24 cellular contexts compared by ENCODE assay signal in the genomic region with DNA sequence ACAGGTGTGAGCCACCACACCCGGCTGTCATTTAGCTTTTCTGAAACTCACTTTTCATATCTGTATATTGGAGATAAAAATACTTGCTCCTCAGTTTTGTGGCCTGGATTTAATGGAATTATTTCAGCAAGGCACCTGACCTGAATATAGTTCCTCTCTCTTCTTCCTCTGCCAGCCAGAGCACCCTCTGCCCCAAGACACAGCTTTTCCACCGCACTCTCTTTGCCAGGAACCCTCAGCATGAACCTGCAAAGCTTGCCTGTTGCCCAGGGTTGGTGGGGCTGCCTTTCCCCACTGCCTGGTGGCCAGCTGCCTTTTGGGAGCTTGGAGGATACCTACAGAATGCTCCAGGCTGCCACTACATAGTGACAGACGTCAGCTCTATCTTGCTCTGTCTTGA. TPM values are rescaled to one million over a fixed set of nuclear protein-coding genes. Genes with fewer than 3 reads are reported as not detected.
DNase-seq lines count a peak whose midpoint lies in the region; ATAC-seq and TF ChIP-seq lines count a peak whose summit lies in the region.
"Had no signal": no experiment of that assay in that cellular context is flagged by ENCODE, and none has a peak within 500 bp of the region (broad histone marks: within the 10 kb centered on the region; RNA-seq: fewer than 3 reads in every experiment).

No MANE protein-coding gene starts in this region.

- H3K4me1 ChIP-seq in OCI-LY1 (ENCODE audit: insufficient read depth, low read length, severe bottlenecking): peaks cover 85% of the 10 kb centered on the region
- H3K4me1 ChIP-seq: HAP-1, Peyer's patch had no signal

- peaks cover 4 to 15% of the 10 kb centered on the region in 2 donors for H3K36me3 Mint-ChIP-seq in activated T-cell treated with anti-CD3 and anti-CD28 coated beads, Interleukin-2, amount 50 U/mL, for 72 hours (ENCODE audit: insufficient read depth in 2 of 2)
- no peaks in the 10 kb centered on the region for H3K36me3 Mint-ChIP-seq in CD4-positive, alpha-beta T cell (ENCODE audit: low read depth)
- H3K36me3 Mint-ChIP-seq in naive thymus-derived CD8-positive, alpha-beta T cell: no peaks in the 10 kb centered on the region

- peaks cover 11% of the 10 kb centered on the region for H3K36me3 ChIP-seq in OCI-LY1 (ENCODE audit: insufficient read depth, low read length)
- H3K36me3 ChIP-seq: HAP-1, Peyer's patch had no signal

- H3K27me3 ChIP-seq in CD4-positive, alpha-beta T cell (ENCODE audit: control insufficient read depth, insufficient read depth, low read length): no peaks in the 10 kb centered on the region
- no peaks in the 10 kb centered on the region for H3K27me3 ChIP-seq in OCI-LY1 (ENCODE audit: insufficient read depth, low read length)
- H3K27me3 ChIP-seq: Peyer's patch had no signal

- H3K4me1 Mint-ChIP-seq in activated T-cell treated with anti-CD3 and anti-CD28 coated beads, Interleukin-2, amount 50 U/mL, for 72 hours (ENCODE audit: low read depth): peaks cover 57% of the 10 kb centered on the region
- H3K4me1 Mint-ChIP-seq in CD4-positive, alpha-beta T cell (ENCODE audit: low read depth): peaks cover 83% of the 10 kb centered on the region
- H3K4me1 Mint-ChIP-seq in naive thymus-derived CD8-positive, alpha-beta T cell: peaks cover 34 to 77% (median 69%) of the 10 kb centered on the region in 4 donors

- no peaks in the 10 kb centered on the region for H3K27me3 Mint-ChIP-seq in activated T-cell treated with anti-CD3 and anti-CD28 coated beads, Interleukin-2, amount 50 U/mL, for 72 hours (ENCODE audit: low read depth)
- no peaks in the 10 kb centered on the region for H3K27me3 Mint-ChIP-seq in CD4-positive, alpha-beta T cell
- no peaks in the 10 kb centered on the region for H3K27me3 Mint-ChIP-seq in naive thymus-derived CD8-positive, alpha-beta T cell

- H3K9me2 ChIP-seq in OCI-LY1 (ENCODE audit: low read depth, low read length): no peaks in the 10 kb centered on the region

- H3K9ac ChIP-seq in OCI-LY1 (ENCODE audit: low read length): peak overlapping the region; percentile 50; the same call in 1 of the 2 replicates

- peaks cover 4% of the 10 kb centered on the region; the same call in 1 of the 2 replicates for H3F3A ChIP-seq in OCI-LY1 (ENCODE audit: insufficient read depth, low read length)

- intact Hi-C loops in CD4-positive, alpha-beta T cell (cut with DNase I, micrococcal nuclease): loop anchor here in 1 of 2 experiments (5.0 kb wide), 1 partner anchor 56 kb away; the partner anchor contains the start of gene MYBL2

- H4K20me1 ChIP-seq in OCI-LY1 (ENCODE audit: insufficient read depth, low read length): no peaks in the 10 kb centered on the region

- H3K4me2 ChIP-seq in OCI-LY1 (ENCODE audit: low read length): no peak overlapping the region; the same call in 1 of the 2 replicates
- H3K4me2 ChIP-seq: GM23338 had no signal

- H3K9me3 Mint-ChIP-seq in activated T-cell treated with anti-CD3 and anti-CD28 coated beads, Interleukin-2, amount 50 U/mL, for 72 hours: peaks cover 0 to 3% of the 10 kb centered on the region in 2 donors
- peaks cover 3% of the 10 kb centered on the region for H3K9me3 Mint-ChIP-seq in CD4-positive, alpha-beta T cell
- H3K9me3 Mint-ChIP-seq in naive thymus-derived CD8-positive, alpha-beta T cell: peaks cover 0 to 7% (median 3%) of the 10 kb centered on the region in 9 donors
- H3K9me3 Mint-ChIP-seq: GM23338 had no signal

- H3K27ac Mint-ChIP-seq in activated T-cell treated with anti-CD3 and anti-CD28 coated beads, Interleukin-2, amount 50 U/mL, for 72 hours: peak overlapping the region; percentile 35
- H3K27ac Mint-ChIP-seq in CD4-positive, alpha-beta T cell: peak overlapping the region; percentile 75
- peak overlapping the region; percentile 44 to 95 (median 82) for H3K27ac Mint-ChIP-seq in naive thymus-derived CD8-positive, alpha-beta T cell
- H3K27ac Mint-ChIP-seq: GM23338 had no signal

- ATAC-seq in activated T-cell treated with anti-CD3 and anti-CD28 coated beads, Interleukin-2, amount 50 U/mL, for 72 hours (replicated peaks in 1 of 2): no peak
- no peak for ATAC-seq in CD4-positive, alpha-beta T cell (ENCODE audit: poor library complexity)
- no peak for ATAC-seq in naive thymus-derived CD8-positive, alpha-beta T cell
- ATAC-seq in GM19395 (IDR thresholded peaks at IDR 0.05; ENCODE audit: unreplicated experiment): no peak
- ATAC-seq: GM23338 had no signal

- no peaks in the 10 kb centered on the region for H3K79me2 ChIP-seq in OCI-LY1 (ENCODE audit: insufficient read depth, low read length)

- TF ChIP-seq CTCF in CD4-positive, alpha-beta T cell (IDR thresholded peaks at IDR 0.05): no peak
- TF ChIP-seq CTCF in OCI-LY1 (IDR thresholded peaks at IDR 0.05; ENCODE audit: low read length) (no peak), RWPE1 (conservative IDR thresholded peaks at IDR 0.05; ENCODE audit: low read depth) (no peak)

- H3K4me3 ChIP-seq in OCI-LY1 (ENCODE audit: low read depth, low read length, poor library complexity, severe bottlenecking): no peak overlapping the region
- H3K4me3 ChIP-seq: GM23338, HAP-1, Peyer's patch had no signal

- H3K27ac ChIP-seq in CD4-positive, alpha-beta T cell (ENCODE audit: low read depth, low read length): no peak overlapping the region
- H3K27ac ChIP-seq in OCI-LY1 (ENCODE audit: low read depth, low read length, poor library complexity, severe bottlenecking) (peak overlapping the region; percentile 92), RWPE1 (no peak overlapping the region)
- H3K27ac ChIP-seq: C4-2B, Peyer's patch had no signal

- no peak for DNase-seq in activated T-cell treated with anti-CD3 and anti-CD28 coated beads, Interleukin-2, amount 50 U/mL, for 72 hours
- no peak for DNase-seq in activated T-cell treated with anti-CD3 and anti-CD28 coated beads, Interleukin-2, amount 50 U/mL, for 48 hours
- DNase-seq in CD4-positive, alpha-beta T cell: no peak
- DNase-seq in naive thymus-derived CD8-positive, alpha-beta T cell: no peak
- no peak for DNase-seq in activated CD4-positive, alpha-beta T cell treated with anti-CD3 and anti-CD28 coated beads for 4 hours
- DNase-seq in RWPE1 (ENCODE audit: low spot score): no peak
- DNase-seq: 8988T, Caco-2, DMS 273 treated with DMSO at 0.1 percent for 48 hours, DMS79 treated with DMSO at 0.1 percent for 48 hours, KBM-7, NCI-H1092 treated with DMSO at 0.1 percent for 48 hours, NCI-H1436 treated with DMSO at 0.1 percent for 48 hours, NCI-H1930, NCI-H510A treated with DMSO at 0.1 percent for 48 hours, NCI-H748 treated with DMSO at 0.1 percent for 48 hours, Peyer's patch had no signal

- no peak overlapping the region for H2AFZ ChIP-seq in OCI-LY1 (ENCODE audit: low read length)
- H2AFZ ChIP-seq: GM23338 had no signal

- H3K4me3 Mint-ChIP-seq in activated T-cell treated with anti-CD3 and anti-CD28 coated beads, Interleukin-2, amount 50 U/mL, for 72 hours: no peak overlapping the region
- no peak overlapping the region for H3K4me3 Mint-ChIP-seq in CD4-positive, alpha-beta T cell
- H3K4me3 Mint-ChIP-seq in naive thymus-derived CD8-positive, alpha-beta T cell: peak overlapping the region in 8 of 10 donors; percentile 22 to 69 (median 59)
- H3K4me3 Mint-ChIP-seq: GM23338 had no signal

- POLR2A ChIA-PET in CD4-positive, alpha-beta T cell (lab: Charles Lee): no interaction called here
- POLR2A ChIA-PET in naive thymus-derived CD8-positive, alpha-beta T cell (lab: Charles Lee): interaction anchor here (0.6 to 2.3 kb wide), 2 partner anchors 10 to 293 kb away, joined by 3 to 5 read pairs; no protein-coding TSS in a partner anchor
- POLR2A ChIA-PET in RWPE1 (lab: Yijun Ruan, JAX; ENCODE audit: low non-redundant PET): no interaction called here

- H3K9me3 ChIP-seq in CD4-positive, alpha-beta T cell (ENCODE audit: control insufficient read depth, low read length): no peaks in the 10 kb centered on the region
- H3K9me3 ChIP-seq in OCI-LY1 (ENCODE audit: low read length): no peaks in the 10 kb centered on the region
- H3K9me3 ChIP-seq: Caco-2, HAP-1, Peyer's patch had no signal

- CTCF ChIA-PET in CD4-positive, alpha-beta T cell (lab: Charles Lee): no interaction called here
- CTCF ChIA-PET in RWPE1 (lab: Yijun Ruan, JAX): interaction anchor here (0.6 to 1.0 kb wide), 3 partner anchors 26 to 94 kb away, joined by 3 read pairs; no protein-coding TSS in a partner anchor

RNA-seq across cellular contexts. Expression of gene GTSF1L, which starts 3.1 kb away (rescaled TPM):
- not detected for total RNA-seq in activated T-cell treated with anti-CD3 and anti-CD28 coated beads, Interleukin-2, amount 50 U/mL, for 72 hours
- total RNA-seq in CD4-positive, alpha-beta T cell: not detected
- under 1 TPM; 0.73 to 0.80 TPM for total RNA-seq in naive thymus-derived CD8-positive, alpha-beta T cell
- 1 to 10 TPM in 1 of 3 donors, under 1 TPM in 2; 0.25 to 1.6 (median 0.97) TPM for polyA plus RNA-seq in naive thymus-derived CD8-positive, alpha-beta T cell
- total RNA-seq: Caco-2, GM23338, HT1080, Peyer's patch, SK-MEL-5 had no signal
- polyA plus RNA-seq: GM23338 had no signal

RNA-seq across cellular contexts. Expression of gene MYBL2, which starts 56.8 kb away (rescaled TPM):
- total RNA-seq in activated T-cell treated with anti-CD3 and anti-CD28 coated beads, Interleukin-2, amount 50 U/mL, for 72 hours: 10 to 100 TPM; 76.9 to 87.7 TPM
- under 1 TPM; 0.56 to 0.69 TPM for total RNA-seq in CD4-positive, alpha-beta T cell
- total RNA-seq in naive thymus-derived CD8-positive, alpha-beta T cell: under 1 TPM; 0.13 to 0.27 TPM
- under 1 TPM in 1 of 3 donors, not detected in 2; 0.07 TPM for polyA plus RNA-seq in naive thymus-derived CD8-positive, alpha-beta T cell

Comparison
In these comparisons a context has a peak if more than half of its experiments do, and no peak if none do; other contexts are left out.
1. H3K4me3 Mint-ChIP-seq: peak in naive thymus-derived CD8-positive, alpha-beta T cell (8 of 10); none in activated T-cell treated with anti-CD3 and anti-CD28 coated beads, Interleukin-2, amount 50 U/mL, for 72 hours (0 of 2) and CD4-positive, alpha-beta T cell (single experiment).
2. RNA of gene MYBL2, which starts 56.8 kb away (total RNA-seq): 76.9 to 87.7 TPM in activated T-cell treated with anti-CD3 and anti-CD28 coated beads, Interleukin-2, amount 50 U/mL, for 72 hours; 0.56 to 0.69 TPM in CD4-positive, alpha-beta T cell and 0.13 to 0.27 TPM in naive thymus-derived CD8-positive, alpha-beta T cell; every median in the first group is over 10 times any median in the second.
3. Peak in every context shown above with its lines, with median percentiles within 50 percentile points of each other: H3K27ac Mint-ChIP-seq.